19 cellular contexts compared by ENCODE assay signal in genomic region chr2:137133231-137133630, GRCh38.
"Had no signal": no experiment of that assay in that cellular context is flagged by ENCODE, and none has a peak within 500 bp of the region (broad histone marks: within the 10 kb centered on the region; RNA-seq: fewer than 3 reads in every experiment).

No MANE protein-coding gene starts in this region.

- H3K4me1 Mint-ChIP-seq: naive thymus-derived CD8-positive, alpha-beta T cell; stimulated activated effector memory CD8-positive, alpha-beta T cell treated with anti-CD3 and anti-CD28 coated beads, Interleukin-12 subunit alpha, Interleukin-12 subunit beta, amount 100 ng/mL, for 72 hours had no signal

- ATAC-seq: left lung; naive thymus-derived CD8-positive, alpha-beta T cell; psoas muscle; right cardiac atrium; stimulated activated effector memory CD8-positive, alpha-beta T cell treated with anti-CD3 and anti-CD28 coated beads, Interleukin-12 subunit alpha, Interleukin-12 subunit beta, amount 100 ng/mL, for 72 hours had no signal

- H3K4me3 Mint-ChIP-seq: naive thymus-derived CD8-positive, alpha-beta T cell; nephron progenitor cell; stimulated activated effector memory CD8-positive, alpha-beta T cell treated with anti-CD3 and anti-CD28 coated beads, Interleukin-12 subunit alpha, Interleukin-12 subunit beta, amount 100 ng/mL, for 72 hours had no signal

- H3K9me3 ChIP-seq: left lung, psoas muscle, sigmoid colon, thyroid gland had no signal

- H3K4me3 ChIP-seq: coronary artery, left lung, psoas muscle, sigmoid colon, stomach, thyroid gland had no signal

- H3K27ac Mint-ChIP-seq: naive thymus-derived CD8-positive, alpha-beta T cell; nephron progenitor cell; stimulated activated effector memory CD8-positive, alpha-beta T cell treated with anti-CD3 and anti-CD28 coated beads, Interleukin-12 subunit alpha, Interleukin-12 subunit beta, amount 100 ng/mL, for 72 hours had no signal

- DNase-seq: dermis blood vessel endothelial cell; effector memory CD4-positive, alpha-beta T cell; hypothalamus; left lung; mesenchymal stem cell; naive thymus-derived CD8-positive, alpha-beta T cell; nephron progenitor cell; nucleus accumbens; psoas muscle; right cardiac atrium; sigmoid colon; stimulated activated CD4-positive, alpha-beta T cell treated with anti-CD3 and anti-CD28 coated beads, Interleukin-2, amount 100 ng/mL, for 24 hours; stimulated activated CD4-positive, alpha-beta T cell treated with anti-CD3 and anti-CD28 coated beads, Interleukin-4, amount 100 ng/mL, for 24 hours; stimulated activated naive CD4-positive, alpha-beta T cell treated with Interleukin-2 at 50 U/mL for 16 hours; stomach; thyroid gland; trophoblast cell had no signal

- H3K4me1 ChIP-seq: left lung, psoas muscle, sigmoid colon, stomach, thyroid gland had no signal

- H3K27ac ChIP-seq: coronary artery, left lung, psoas muscle, sigmoid colon, stomach, thyroid gland had no signal

- H3K9me3 Mint-ChIP-seq: nephron progenitor cell had no signal

- H3K27me3 ChIP-seq: left lung, sigmoid colon, stomach, thyroid gland had no signal

- H3K36me3 Mint-ChIP-seq: stimulated activated effector memory CD8-positive, alpha-beta T cell treated with anti-CD3 and anti-CD28 coated beads, Interleukin-12 subunit alpha, Interleukin-12 subunit beta, amount 100 ng/mL, for 72 hours had no signal

- H3K36me3 ChIP-seq: left lung, sigmoid colon, stomach, thyroid gland had no signal
